Comparison of ENCODE assay signal across 1 cellular context in the genomic region with DNA sequence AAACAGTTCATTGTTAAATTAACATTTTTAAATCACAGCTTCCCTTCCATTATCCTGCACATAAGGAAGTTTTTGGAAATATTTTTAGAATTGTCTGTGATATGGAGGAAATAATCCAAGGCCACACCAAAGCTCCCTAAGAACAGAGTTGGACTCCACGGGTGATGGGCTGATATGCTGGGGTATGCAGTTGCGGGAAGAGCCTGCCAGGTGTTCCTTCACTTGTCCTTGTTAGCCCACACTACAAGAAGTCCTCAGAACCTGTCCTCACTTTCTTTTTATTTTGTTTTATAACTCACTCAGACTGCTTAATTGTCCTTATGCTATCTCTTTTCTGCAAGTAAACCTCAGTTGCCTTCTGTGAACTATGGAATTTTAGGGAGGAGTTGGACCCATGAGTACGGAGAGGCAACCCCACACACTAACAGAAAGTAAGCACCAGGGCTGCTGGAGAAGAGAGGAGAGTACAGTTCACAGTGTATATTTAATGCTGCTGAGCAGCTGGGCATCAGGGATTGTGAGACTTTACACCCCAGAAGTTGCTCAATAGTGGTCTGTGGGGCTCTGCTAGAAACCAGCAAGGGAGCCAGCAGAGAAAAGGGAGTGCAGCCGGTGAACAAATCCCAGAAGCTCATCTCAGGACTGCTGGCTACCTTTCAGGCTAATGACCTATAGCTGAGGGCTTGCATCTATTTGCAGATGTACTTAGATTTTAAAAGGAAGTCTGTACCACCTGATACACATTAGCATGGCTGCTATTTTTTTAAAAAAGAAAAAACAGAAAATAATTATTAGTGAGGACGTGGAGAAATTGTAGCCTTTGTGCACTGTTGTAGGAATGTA.
TF ChIP-seq lines count a peak whose summit lies in the region.

No MANE protein-coding gene starts in this region.

TF ChIP-seq in HepG2, 621 proteins besides CTCF, POLR2A, EP300 and RAD21 (continued from another document and continues in another):
- TF ChIP-seq, protein P1, sequence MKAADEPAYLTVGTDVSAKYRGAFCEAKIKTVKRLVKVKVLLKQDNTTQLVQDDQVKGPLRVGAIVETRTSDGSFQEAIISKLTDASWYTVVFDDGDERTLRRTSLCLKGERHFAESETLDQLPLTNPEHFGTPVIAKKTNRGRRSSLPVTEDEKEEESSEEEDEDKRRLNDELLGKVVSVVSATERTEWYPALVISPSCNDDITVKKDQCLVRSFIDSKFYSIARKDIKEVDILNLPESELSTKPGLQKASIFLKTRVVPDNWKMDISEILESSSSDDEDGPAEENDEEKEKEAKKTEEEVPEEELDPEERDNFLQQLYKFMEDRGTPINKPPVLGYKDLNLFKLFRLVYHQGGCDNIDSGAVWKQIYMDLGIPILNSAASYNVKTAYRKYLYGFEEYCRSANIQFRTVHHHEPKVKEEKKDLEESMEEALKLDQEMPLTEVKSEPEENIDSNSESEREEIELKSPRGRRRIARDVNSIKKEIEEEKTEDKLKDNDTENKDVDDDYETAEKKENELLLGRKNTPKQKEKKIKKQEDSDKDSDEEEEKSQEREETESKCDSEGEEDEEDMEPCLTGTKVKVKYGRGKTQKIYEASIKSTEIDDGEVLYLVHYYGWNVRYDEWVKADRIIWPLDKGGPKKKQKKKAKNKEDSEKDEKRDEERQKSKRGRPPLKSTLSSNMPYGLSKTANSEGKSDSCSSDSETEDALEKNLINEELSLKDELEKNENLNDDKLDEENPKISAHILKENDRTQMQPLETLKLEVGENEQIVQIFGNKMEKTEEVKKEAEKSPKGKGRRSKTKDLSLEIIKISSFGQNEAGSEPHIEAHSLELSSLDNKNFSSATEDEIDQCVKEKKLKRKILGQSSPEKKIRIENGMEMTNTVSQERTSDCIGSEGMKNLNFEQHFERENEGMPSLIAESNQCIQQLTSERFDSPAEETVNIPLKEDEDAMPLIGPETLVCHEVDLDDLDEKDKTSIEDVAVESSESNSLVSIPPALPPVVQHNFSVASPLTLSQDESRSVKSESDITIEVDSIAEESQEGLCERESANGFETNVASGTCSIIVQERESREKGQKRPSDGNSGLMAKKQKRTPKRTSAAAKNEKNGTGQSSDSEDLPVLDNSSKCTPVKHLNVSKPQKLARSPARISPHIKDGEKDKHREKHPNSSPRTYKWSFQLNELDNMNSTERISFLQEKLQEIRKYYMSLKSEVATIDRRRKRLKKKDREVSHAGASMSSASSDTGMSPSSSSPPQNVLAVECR (CRISPR knock-in tag; IDR thresholded peaks at IDR 0.05; ENCODE audit: borderline replicate concordance), result peak; percentile 50; the same call in 1 of the 2 replicates
- TF ChIP-seq SPEN (CRISPR knock-in tag; IDR thresholded peaks at IDR 0.05; ENCODE audit: low read depth) (peak; percentile 59; the same call in 1 of the 2 replicates), USF2 (IDR thresholded peaks at IDR 0.05; ENCODE audit: low read depth, low read length) (no peak), USF2 (CRISPR knock-in tag; IDR thresholded peaks at IDR 0.05; ENCODE audit: borderline replicate concordance) (no peak), ZNF317 (CRISPR knock-in tag; IDR thresholded peaks at IDR 0.05) (peak; percentile 88; the same call in 1 of the 2 replicates), ZNF644 (CRISPR knock-in tag; IDR thresholded peaks at IDR 0.05; ENCODE audit: low read depth) (peak; percentile 90), PCBP2 (optimal IDR thresholded peaks at IDR 0.05; ENCODE audit: low read depth, low read length, poor library complexity, severe bottlenecking) (no peak), SOX6 (IDR thresholded peaks at IDR 0.05) (no peak), SOX6 (CRISPR knock-in tag; IDR thresholded peaks at IDR 0.05) (peak; percentile 86), ZNF282 (IDR thresholded peaks at IDR 0.05; ENCODE audit: partially characterized antibody) (no peak), NFYC (CRISPR knock-in tag; IDR thresholded peaks at IDR 0.05) (0 out of 2 replicates have a peak, but pooled peaks have one; percentile 7), ZNF331 (CRISPR knock-in tag; IDR thresholded peaks at IDR 0.05) (peak; percentile 92), ZNF788 (CRISPR knock-in tag; IDR thresholded peaks at IDR 0.05; ENCODE audit: borderline replicate concordance) (peak; percentile 94; the same call in 1 of the 2 replicates), JUND (CRISPR knock-in tag; IDR thresholded peaks at IDR 0.05) (no peak), HNRNPL (IDR thresholded peaks at IDR 0.05; ENCODE audit: low read depth, low read length) (no peak), HOXD1 (CRISPR knock-in tag; IDR thresholded peaks at IDR 0.05) (no peak), TCF12 (IDR thresholded peaks at IDR 0.05) (no peak), TCF12 (CRISPR knock-in tag; IDR thresholded peaks at IDR 0.05) (peak; percentile 59; the same call in 1 of the 2 replicates), NR2F2 (IDR thresholded peaks at IDR 0.05; ENCODE audit: borderline replicate concordance, low read depth) (0 out of 2 replicates have a peak, but pooled peaks have one; percentile 49), SRY (CRISPR knock-in tag; IDR thresholded peaks at IDR 0.05) (no peak), ZSCAN9 (CRISPR knock-in tag; IDR thresholded peaks at IDR 0.05; ENCODE audit: borderline replicate concordance) (no peak), ZNF326 (CRISPR knock-in tag; IDR thresholded peaks at IDR 0.05; ENCODE audit: borderline replicate concordance) (no peak), CCAR2 (optimal IDR thresholded peaks at IDR 0.05; ENCODE audit: low read depth, low read length) (no peak), SMAD9 (CRISPR knock-in tag; IDR thresholded peaks at IDR 0.05) (no peak), DNMT3B (CRISPR knock-in tag; conservative IDR thresholded peaks at IDR 0.05) (no peak), REL (CRISPR knock-in tag; conservative IDR thresholded peaks at IDR 0.05) (no peak), KLF11 (CRISPR knock-in tag; IDR thresholded peaks at IDR 0.05) (0 out of 2 replicates have a peak, but pooled peaks have one; percentile 46), NR2F1 (CRISPR knock-in tag; IDR thresholded peaks at IDR 0.05) (no peak), REPIN1 (CRISPR knock-in tag; IDR thresholded peaks at IDR 0.05; ENCODE audit: borderline replicate concordance, low read depth) (peak; percentile 93), ZNF414 (CRISPR knock-in tag; IDR thresholded peaks at IDR 0.05) (peak; percentile 77; the same call in 1 of the 2 replicates)
- TF ChIP-seq, protein P2, sequence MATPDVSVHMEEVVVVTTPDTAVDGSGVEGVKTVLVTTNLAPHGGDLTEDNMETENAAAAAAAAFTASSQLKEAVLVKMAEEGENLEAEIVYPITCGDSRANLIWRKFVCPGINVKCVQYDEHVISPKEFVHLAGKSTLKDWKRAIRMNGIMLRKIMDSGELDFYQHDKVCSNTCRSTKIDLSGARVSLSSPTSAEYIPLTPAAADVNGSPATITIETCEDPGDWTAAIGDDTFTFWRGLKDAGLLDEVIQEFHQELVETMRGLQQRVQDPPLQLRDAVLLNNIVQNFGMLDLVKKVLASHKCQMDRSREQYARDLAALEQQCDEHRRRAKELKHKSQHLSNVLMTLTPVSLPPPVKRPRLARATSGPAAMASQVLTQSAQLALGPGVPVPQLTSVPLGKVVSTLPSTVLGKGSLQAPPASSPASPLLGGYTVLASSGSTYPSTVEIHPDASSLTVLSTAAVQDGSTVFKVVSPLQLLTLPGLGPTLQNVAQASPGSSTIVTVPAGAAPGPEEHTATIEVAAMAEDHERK (CRISPR knock-in tag; IDR thresholded peaks at IDR 0.05; ENCODE audit: low read depth), result no peak
- TF ChIP-seq, protein P3, sequence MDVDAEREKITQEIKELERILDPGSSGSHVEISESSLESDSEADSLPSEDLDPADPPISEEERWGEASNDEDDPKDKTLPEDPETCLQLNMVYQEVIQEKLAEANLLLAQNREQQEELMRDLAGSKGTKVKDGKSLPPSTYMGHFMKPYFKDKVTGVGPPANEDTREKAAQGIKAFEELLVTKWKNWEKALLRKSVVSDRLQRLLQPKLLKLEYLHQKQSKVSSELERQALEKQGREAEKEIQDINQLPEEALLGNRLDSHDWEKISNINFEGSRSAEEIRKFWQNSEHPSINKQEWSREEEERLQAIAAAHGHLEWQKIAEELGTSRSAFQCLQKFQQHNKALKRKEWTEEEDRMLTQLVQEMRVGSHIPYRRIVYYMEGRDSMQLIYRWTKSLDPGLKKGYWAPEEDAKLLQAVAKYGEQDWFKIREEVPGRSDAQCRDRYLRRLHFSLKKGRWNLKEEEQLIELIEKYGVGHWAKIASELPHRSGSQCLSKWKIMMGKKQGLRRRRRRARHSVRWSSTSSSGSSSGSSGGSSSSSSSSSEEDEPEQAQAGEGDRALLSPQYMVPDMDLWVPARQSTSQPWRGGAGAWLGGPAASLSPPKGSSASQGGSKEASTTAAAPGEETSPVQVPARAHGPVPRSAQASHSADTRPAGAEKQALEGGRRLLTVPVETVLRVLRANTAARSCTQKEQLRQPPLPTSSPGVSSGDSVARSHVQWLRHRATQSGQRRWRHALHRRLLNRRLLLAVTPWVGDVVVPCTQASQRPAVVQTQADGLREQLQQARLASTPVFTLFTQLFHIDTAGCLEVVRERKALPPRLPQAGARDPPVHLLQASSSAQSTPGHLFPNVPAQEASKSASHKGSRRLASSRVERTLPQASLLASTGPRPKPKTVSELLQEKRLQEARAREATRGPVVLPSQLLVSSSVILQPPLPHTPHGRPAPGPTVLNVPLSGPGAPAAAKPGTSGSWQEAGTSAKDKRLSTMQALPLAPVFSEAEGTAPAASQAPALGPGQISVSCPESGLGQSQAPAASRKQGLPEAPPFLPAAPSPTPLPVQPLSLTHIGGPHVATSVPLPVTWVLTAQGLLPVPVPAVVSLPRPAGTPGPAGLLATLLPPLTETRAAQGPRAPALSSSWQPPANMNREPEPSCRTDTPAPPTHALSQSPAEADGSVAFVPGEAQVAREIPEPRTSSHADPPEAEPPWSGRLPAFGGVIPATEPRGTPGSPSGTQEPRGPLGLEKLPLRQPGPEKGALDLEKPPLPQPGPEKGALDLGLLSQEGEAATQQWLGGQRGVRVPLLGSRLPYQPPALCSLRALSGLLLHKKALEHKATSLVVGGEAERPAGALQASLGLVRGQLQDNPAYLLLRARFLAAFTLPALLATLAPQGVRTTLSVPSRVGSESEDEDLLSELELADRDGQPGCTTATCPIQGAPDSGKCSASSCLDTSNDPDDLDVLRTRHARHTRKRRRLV (CRISPR knock-in tag; IDR thresholded peaks at IDR 0.05), result no peak
- TF ChIP-seq, protein P4, sequence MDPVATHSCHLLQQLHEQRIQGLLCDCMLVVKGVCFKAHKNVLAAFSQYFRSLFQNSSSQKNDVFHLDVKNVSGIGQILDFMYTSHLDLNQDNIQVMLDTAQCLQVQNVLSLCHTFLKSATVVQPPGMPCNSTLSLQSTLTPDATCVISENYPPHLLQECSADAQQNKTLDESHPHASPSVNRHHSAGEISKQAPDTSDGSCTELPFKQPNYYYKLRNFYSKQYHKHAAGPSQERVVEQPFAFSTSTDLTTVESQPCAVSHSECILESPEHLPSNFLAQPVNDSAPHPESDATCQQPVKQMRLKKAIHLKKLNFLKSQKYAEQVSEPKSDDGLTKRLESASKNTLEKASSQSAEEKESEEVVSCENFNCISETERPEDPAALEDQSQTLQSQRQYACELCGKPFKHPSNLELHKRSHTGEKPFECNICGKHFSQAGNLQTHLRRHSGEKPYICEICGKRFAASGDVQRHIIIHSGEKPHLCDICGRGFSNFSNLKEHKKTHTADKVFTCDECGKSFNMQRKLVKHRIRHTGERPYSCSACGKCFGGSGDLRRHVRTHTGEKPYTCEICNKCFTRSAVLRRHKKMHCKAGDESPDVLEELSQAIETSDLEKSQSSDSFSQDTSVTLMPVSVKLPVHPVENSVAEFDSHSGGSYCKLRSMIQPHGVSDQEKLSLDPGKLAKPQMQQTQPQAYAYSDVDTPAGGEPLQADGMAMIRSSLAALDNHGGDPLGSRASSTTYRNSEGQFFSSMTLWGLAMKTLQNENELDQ (CRISPR knock-in tag; IDR thresholded peaks at IDR 0.05; ENCODE audit: borderline replicate concordance), result no peak
- TF ChIP-seq, protein P5, sequence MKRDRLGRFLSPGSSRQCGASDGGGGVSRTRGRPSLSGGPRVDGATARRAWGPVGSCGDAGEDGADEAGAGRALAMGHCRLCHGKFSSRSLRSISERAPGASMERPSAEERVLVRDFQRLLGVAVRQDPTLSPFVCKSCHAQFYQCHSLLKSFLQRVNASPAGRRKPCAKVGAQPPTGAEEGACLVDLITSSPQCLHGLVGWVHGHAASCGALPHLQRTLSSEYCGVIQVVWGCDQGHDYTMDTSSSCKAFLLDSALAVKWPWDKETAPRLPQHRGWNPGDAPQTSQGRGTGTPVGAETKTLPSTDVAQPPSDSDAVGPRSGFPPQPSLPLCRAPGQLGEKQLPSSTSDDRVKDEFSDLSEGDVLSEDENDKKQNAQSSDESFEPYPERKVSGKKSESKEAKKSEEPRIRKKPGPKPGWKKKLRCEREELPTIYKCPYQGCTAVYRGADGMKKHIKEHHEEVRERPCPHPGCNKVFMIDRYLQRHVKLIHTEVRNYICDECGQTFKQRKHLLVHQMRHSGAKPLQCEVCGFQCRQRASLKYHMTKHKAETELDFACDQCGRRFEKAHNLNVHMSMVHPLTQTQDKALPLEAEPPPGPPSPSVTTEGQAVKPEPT (CRISPR knock-in tag; IDR thresholded peaks at IDR 0.05; ENCODE audit: low read depth), result no peak
- TF ChIP-seq, protein P6, sequence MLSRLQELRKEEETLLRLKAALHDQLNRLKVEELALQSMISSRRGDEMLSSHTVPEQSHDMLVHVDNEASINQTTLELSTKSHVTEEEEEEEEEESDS (CRISPR knock-in tag; IDR thresholded peaks at IDR 0.05; ENCODE audit: borderline replicate concordance), result 0 out of 2 replicates have a peak, but pooled peaks have one; percentile 76
